Comparison of ENCODE assay signal across 20 cellular contexts in genomic region chr4:2163311-2163821, GRCh38.
DNase-seq lines count a peak whose midpoint lies in the region; ATAC-seq and TF ChIP-seq lines count a peak whose summit lies in the region.
"Had no signal": no experiment of that assay in that cellular context is flagged by ENCODE, and none has a peak within 500 bp of the region (broad histone marks: within the 10 kb centered on the region; RNA-seq: fewer than 3 reads in every experiment).

No MANE protein-coding gene starts in this region.

- no peak for TF ChIP-seq CTCF in HEK293 (tag by site-specific recombination; IDR thresholded peaks at IDR 0.05)
- TF ChIP-seq CTCF in choroid plexus epithelial cell (conservative IDR thresholded peaks at IDR 0.05; ENCODE audit: low read depth, low read length), result no peak
- TF ChIP-seq CTCF in left lung (IDR thresholded peaks at IDR 0.05), result no peak
- TF ChIP-seq CTCF in MCF 10A (IDR thresholded peaks at IDR 0.05; ENCODE audit: unreplicated experiment), result no peak

- DNase-seq in choroid plexus epithelial cell (ENCODE audit: low read depth) (peak; percentile 15), left lung (no peak), trophoblast cell (peak; percentile 30 to 66), MCF 10A (ENCODE audit: unreplicated experiment) (no peak), NOMO-1 (lab: John Stamatoyannopoulos, UW; ENCODE audit: unreplicated experiment in 2 of 2) (no peak)
- DNase-seq in activated CD8-positive, alpha-beta memory T cell treated with anti-CD3 and anti-CD28 coated beads for 24 hours, result no peak
- DNase-seq: DMS53, GDM1, MM.1S, NCI-H1048, NCI-H1417 treated with DMSO at 0.1 percent for 48 hours, NCI-H187, NCI-H2107, NCI-H774, OCI-M1, SJCRH30 had no signal

- H3K18ac ChIP-seq in trophoblast cell (ENCODE audit: low read length), result no peak overlapping the region

- no peaks in the 10 kb centered on the region for H3K4me1 ChIP-seq in HEK293 (ENCODE audit: control insufficient read depth, insufficient read depth, low read length)
- H3K4me1 ChIP-seq in left lung, result no peaks in the 10 kb centered on the region
- peaks cover 0 to 2% of the 10 kb centered on the region in 2 experiments for H3K4me1 ChIP-seq in trophoblast cell (ENCODE audit: control insufficient read depth in 1 of 2, insufficient read depth in 2 of 2, low read length in 2 of 2)
- H3K4me1 ChIP-seq: A549, SJCRH30 had no signal

- H3K27ac Mint-ChIP-seq in MCF 10A (ENCODE audit: low read depth, unreplicated experiment), result no peak overlapping the region
- H3K27ac Mint-ChIP-seq: B cell had no signal

- no peaks in the 10 kb centered on the region for H3K9me3 Mint-ChIP-seq in MCF 10A (ENCODE audit: unreplicated experiment)

- H3K27me3 Mint-ChIP-seq in MCF 10A (ENCODE audit: insufficient read depth, unreplicated experiment), result no peaks in the 10 kb centered on the region
- H3K27me3 Mint-ChIP-seq: B cell had no signal

- no CpG with 5 or more reads among the region's 19 CpGs for WGBS in trophoblast cell (ENCODE audit: extremely low coverage, insufficient coverage, insufficient read length)

- H3K4me3 Mint-ChIP-seq in MCF 10A (ENCODE audit: unreplicated experiment), result no peak overlapping the region
- H3K4me3 Mint-ChIP-seq: B cell had no signal

- no peak overlapping the region for H2BK12ac ChIP-seq in trophoblast cell (ENCODE audit: low read length)

- H3K79me2 ChIP-seq in trophoblast cell (ENCODE audit: control insufficient read depth, insufficient read depth, low read length, poor library complexity), result no peaks in the 10 kb centered on the region

- H3K36me3 ChIP-seq in HEK293 (ENCODE audit: control insufficient read depth in 2 of 2, insufficient read depth in 1 of 2, low read length in 2 of 2) (peaks cover 0 to 40% of the 10 kb centered on the region in 2 experiments; a peak in 1 of 3 replicates), left lung (no peaks in the 10 kb centered on the region), trophoblast cell (ENCODE audit: control insufficient read depth in 1 of 2, insufficient read depth in 2 of 2, low read length in 2 of 2) (no peaks in the 10 kb centered on the region)
- H3K36me3 ChIP-seq: SJCRH30 had no signal

- H2AFZ ChIP-seq in trophoblast cell (ENCODE audit: insufficient read depth, low read length, poor library complexity), result no peak overlapping the region

- H3K36me3 Mint-ChIP-seq in MCF 10A (ENCODE audit: insufficient read depth, unreplicated experiment), result peaks cover 6% of the 10 kb centered on the region

- H3K4me3 ChIP-seq in HEK293 (ENCODE audit: low read depth, low read length) (no peak overlapping the region), choroid plexus epithelial cell (ENCODE audit: low read depth, low read length) (no peak overlapping the region), left lung (no peak overlapping the region), trophoblast cell (ENCODE audit: low read depth, low read length) (no peak overlapping the region)
- H3K4me3 ChIP-seq: A549, SJCRH30 had no signal

- H3K27ac ChIP-seq in HEK293 (ENCODE audit: extremely low read depth, low read depth, low read length) (no peak overlapping the region), left lung (no peak overlapping the region), trophoblast cell (ENCODE audit: low read depth, low read length) (no peak overlapping the region)
- H3K27ac ChIP-seq: A549, SJCRH30 had no signal

- H4K12ac ChIP-seq in trophoblast cell (ENCODE audit: low read depth, low read length), result no peak overlapping the region

- H3K9me3 ChIP-seq in HEK293 (ENCODE audit: control insufficient read depth, insufficient read depth, low read depth, low read length) (no peaks in the 10 kb centered on the region), left lung (no peaks in the 10 kb centered on the region), trophoblast cell (ENCODE audit: insufficient read depth, low read depth, low read length) (peaks cover under 1% of the 10 kb centered on the region)
- H3K9me3 ChIP-seq: A549, SJCRH30 had no signal

- H3K23ac ChIP-seq in trophoblast cell (ENCODE audit: low read length), result no peak overlapping the region

- no peak overlapping the region for H4K91ac ChIP-seq in trophoblast cell (ENCODE audit: low read depth, low read length)

- H4K8ac ChIP-seq in trophoblast cell (ENCODE audit: low read depth, low read length), result no peak overlapping the region

- H2AK5ac ChIP-seq in trophoblast cell (ENCODE audit: low read length), result no peak overlapping the region

- no peak overlapping the region for H3K9ac ChIP-seq in trophoblast cell (ENCODE audit: low read length)

- no peak overlapping the region for H3K4me2 ChIP-seq in trophoblast cell (ENCODE audit: low read length)
- H3K4me2 ChIP-seq: A549 had no signal

- H2BK5ac ChIP-seq in trophoblast cell (ENCODE audit: low read depth, low read length, poor library complexity), result no peak overlapping the region

- no TSS peak for BruUV-seq in MCF 10A (replicated peaks; lab: Mats Ljungman, UMichigan)

- no peaks in the 10 kb centered on the region for H3K4me1 Mint-ChIP-seq in MCF 10A (ENCODE audit: insufficient read depth, unreplicated experiment)
- H3K4me1 Mint-ChIP-seq: B cell had no signal

- intact Hi-C loops in left lung (cut with DNase I) (no loop called here), MCF 10A (cut with micrococcal nuclease) (no loop called here)

- H3K14ac ChIP-seq in trophoblast cell (ENCODE audit: low read length), result no peak overlapping the region

- ATAC-seq in left lung (peak; percentile 31), HG03521 (IDR thresholded peaks at IDR 0.05; ENCODE audit: unreplicated experiment) (no peak)
- ATAC-seq: A549 had no signal

- H3K27me3 ChIP-seq in left lung (no peaks in the 10 kb centered on the region), trophoblast cell (ENCODE audit: insufficient read depth, low read length) (no peaks in the 10 kb centered on the region)
- H3K27me3 ChIP-seq: SJCRH30 had no signal

- CTCF ChIA-PET in HEK293 (lab: Yijun Ruan, JAX), result no interaction called here
- CTCF ChIA-PET in MCF 10A (lab: Yijun Ruan, JAX), result no interaction called here

- H2BK120ac ChIP-seq in trophoblast cell (ENCODE audit: insufficient read depth, low read length, poor library complexity), result no peak overlapping the region

- no peak overlapping the region for H3K4ac ChIP-seq in trophoblast cell (ENCODE audit: low read depth, low read length)

- POLR2A ChIA-PET in HEK293 (lab: Yijun Ruan, JAX), result no interaction called here
- POLR2A ChIA-PET in MCF 10A (lab: Yijun Ruan, JAX), result no interaction called here

- no peaks in the 10 kb centered on the region for H3K79me1 ChIP-seq in trophoblast cell (ENCODE audit: low read length)

TF ChIP-seq in HEK293, 187 proteins besides CTCF, POLR2A, EP300 and RAD21:
- TF ChIP-seq ZFHX2 (tag by site-specific recombination; conservative IDR thresholded peaks at IDR 0.05) (peak; percentile 23; the same call in 1 of the 2 replicates), ZBTB26 (tag by site-specific recombination; optimal IDR thresholded peaks at IDR 0.05) (no peak)

Comparison
In these comparisons a context has a peak if more than half of its experiments do, and no peak if none do; other contexts are left out.
1. DNase-seq: peak in choroid plexus epithelial cell (single experiment) and trophoblast cell (2 of 2); none in left lung (0 of 2), MCF 10A (single experiment), NOMO-1 (0 of 2) and activated CD8-positive, alpha-beta memory T cell treated with anti-CD3 and anti-CD28 coated beads for 24 hours (single experiment).